Comparison of ENCODE assay signal across 14 cellular contexts in genomic region chr9:109908459-109909390, GRCh38.
A peak's percentile ranks its signal among the peaks of the same experiment; 100 is the strongest.
DNase-seq lines count a peak whose midpoint lies in the region; ATAC-seq and TF ChIP-seq lines count a peak whose summit lies in the region.
"Had no signal": no experiment of that assay in that cellular context is flagged by ENCODE, and none has a peak within 500 bp of the region (broad histone marks: within the 10 kb centered on the region; RNA-seq: fewer than 3 reads in every experiment).

No MANE protein-coding gene starts in this region.

- peak overlapping the region; percentile 85 for H3K27ac ChIP-seq in left ventricle myocardium inferior (replicated peaks)
- peak overlapping the region; percentile 62 for H3K27ac ChIP-seq in lower lobe of right lung
- H3K27ac ChIP-seq in upper lobe of right lung = peak overlapping the region; percentile 63
- no peak overlapping the region for H3K27ac ChIP-seq in aorta (ENCODE audit: low read depth in 1 of 2, low read length in 2 of 2)
- H3K27ac ChIP-seq: testis had no signal

- H3K4me1 ChIP-seq in left ventricle myocardium inferior (peaks cover 99% of the 10 kb centered on the region), lower lobe of right lung (peaks cover 70% of the 10 kb centered on the region), upper lobe of right lung (peaks cover 62% of the 10 kb centered on the region), aorta (ENCODE audit: control insufficient read depth in 1 of 2, insufficient read depth in 2 of 2, low read length in 2 of 2) (peaks cover 3 to 5% of the 10 kb centered on the region in 2 donors)
- H3K4me1 ChIP-seq: testis had no signal

- H3K4me3 ChIP-seq in left ventricle myocardium inferior = no peak overlapping the region
- H3K4me3 ChIP-seq in lower lobe of right lung = no peak overlapping the region
- H3K4me3 ChIP-seq in upper lobe of right lung = no peak overlapping the region
- no peak overlapping the region for H3K4me3 ChIP-seq in aorta (ENCODE audit: low read length in 2 of 2)
- H3K4me3 ChIP-seq: skin epidermis, testis had no signal

- H3K27me3 ChIP-seq in left ventricle myocardium inferior (ENCODE audit: low read depth) = no peaks in the 10 kb centered on the region
- H3K27me3 ChIP-seq in lower lobe of right lung (ENCODE audit: low read depth) = no peaks in the 10 kb centered on the region
- H3K27me3 ChIP-seq in upper lobe of right lung = no peaks in the 10 kb centered on the region
- no peaks in the 10 kb centered on the region for H3K27me3 ChIP-seq in aorta (ENCODE audit: control insufficient read depth in 1 of 2, insufficient read depth in 2 of 2, low read length in 1 of 2)
- H3K27me3 ChIP-seq: testis had no signal

- H3K9me3 ChIP-seq in left ventricle myocardium inferior (replicated peaks) (no peaks in the 10 kb centered on the region), lower lobe of right lung (no peaks in the 10 kb centered on the region), upper lobe of right lung (no peaks in the 10 kb centered on the region), aorta (ENCODE audit: control insufficient read depth, low read length) (no peaks in the 10 kb centered on the region)
- H3K9me3 ChIP-seq: SK-N-SH, testis had no signal

- H3K36me3 ChIP-seq in left ventricle myocardium inferior = no peaks in the 10 kb centered on the region
- H3K36me3 ChIP-seq in lower lobe of right lung = no peaks in the 10 kb centered on the region
- no peaks in the 10 kb centered on the region for H3K36me3 ChIP-seq in upper lobe of right lung
- no peaks in the 10 kb centered on the region for H3K36me3 ChIP-seq in aorta (ENCODE audit: control insufficient read depth in 1 of 2, insufficient read depth in 2 of 2, low read length in 1 of 2)

- ATAC-seq in Right ventricle myocardium superior (ENCODE audit: poor library complexity) (no peak), lower lobe of right lung (no peak), upper lobe of right lung (no peak), aorta (ENCODE audit: low FRiP score) (no peak)

- intact Hi-C loops in left ventricle myocardium inferior (cut with micrococcal nuclease) = loop anchor here (10.0 kb wide), 1 partner anchor 146 kb away; no protein-coding TSS in a partner anchor
- intact Hi-C loops in Right ventricle myocardium superior (cut with DNase I) = loop anchor here (10.0 kb wide), 1 partner anchor 306 kb away; no protein-coding TSS in a partner anchor
- intact Hi-C loops in lower lobe of right lung (cut with DNase I) = loop anchor here (10.0 kb wide), 1 partner anchor 246 kb away; no protein-coding TSS in a partner anchor
- intact Hi-C loops in upper lobe of right lung (cut with DNase I) = loop anchor here (10.0 kb wide), 1 partner anchor 246 kb away; no protein-coding TSS in a partner anchor
- intact Hi-C loops in aorta (cut with DNase I) = loop anchor here (5.0 to 10.0 kb wide), 3 partner anchors 136 to 309 kb away; no protein-coding TSS in a partner anchor

- DNase-seq in left ventricle myocardium inferior = no peak
- no peak for DNase-seq in Right ventricle myocardium superior
- peak; percentile 53 for DNase-seq in dedifferentiated amniotic fluid mesenchymal stem cell (ENCODE audit: extremely low spot score)
- DNase-seq in lower lobe of right lung = no peak
- no peak for DNase-seq in upper lobe of right lung
- DNase-seq in aorta = no peak
- no peak for DNase-seq in DMS79 (lab: John Stamatoyannopoulos, UW)
- DNase-seq in stimulated activated CD4-positive, alpha-beta T cell treated with anti-CD3 and anti-CD28 coated beads, Interleukin-2, amount 100 ng/mL, for 24 hours = no peak
- DNase-seq: activated naive CD8-positive, alpha-beta T cell treated with anti-CD3 and anti-CD28 coated beads, Interleukin-2, amount 10 ng/mL, durations not matched to agents 7 days and 5 days; NCI-H2081 treated with DMSO at 0.1 percent for 48 hours; NK-92 treated with Interleukin-12 subunit alpha and Interleukin-12 subunit beta, amount 100 ng/mL, for 24 hours; SK-N-SH; testis had no signal

- WGBS in aorta, 2 donors = 81 to 84% methylated on average over 12 of the region's 12 CpGs

- TF ChIP-seq CTCF in left ventricle myocardium inferior (IDR thresholded peaks at IDR 0.05; ENCODE audit: borderline replicate concordance) = no peak
- TF ChIP-seq CTCF in lower lobe of right lung (IDR thresholded peaks at IDR 0.05) = no peak
- TF ChIP-seq CTCF in upper lobe of right lung (IDR thresholded peaks at IDR 0.05) = no peak

Comparison
In these comparisons a context has a peak if more than half of its experiments do, and no peak if none do; other contexts are left out.
1. H3K27ac ChIP-seq: peak in left ventricle myocardium inferior (single experiment), lower lobe of right lung (single experiment) and upper lobe of right lung (single experiment); none in aorta (0 of 2).